Comparison of ENCODE assay signal across 16 cellular contexts in genomic region chr4:54185380-54185779, GRCh38.
"Had no signal": no experiment of that assay in that cellular context is flagged by ENCODE, and none has a peak within 500 bp of the region (broad histone marks: within the 10 kb centered on the region; RNA-seq: fewer than 3 reads in every experiment).

No MANE protein-coding gene starts in this region.

- H3K36me3 ChIP-seq: lower lobe of right lung, neural progenitor cell, pancreas, stomach, uterus had no signal

- H3K27ac Mint-ChIP-seq: activated CD4-positive, alpha-beta memory T cell treated with anti-CD3 and anti-CD28 coated beads, Interleukin-2, amount 10 ng/mL, durations not matched to agents 7 days and 5 days; activated naive CD8-positive, alpha-beta T cell; naive B cell; neural progenitor cell; T-helper 2 cell treated with Interferon-gamma antibody and Interleukin-4, amounts not matched to agents 5 μg/mL and 100 μg/mL, for 36 hours had no signal

- H3K4me1 ChIP-seq: lower lobe of right lung, neural progenitor cell, pancreas, stomach, uterus had no signal

- H3K4me1 Mint-ChIP-seq: activated CD4-positive, alpha-beta memory T cell treated with anti-CD3 and anti-CD28 coated beads, Interleukin-2, amount 10 ng/mL, durations not matched to agents 7 days and 5 days; naive B cell; neural progenitor cell had no signal

- H3K4me3 Mint-ChIP-seq: activated CD4-positive, alpha-beta memory T cell treated with anti-CD3 and anti-CD28 coated beads, Interleukin-2, amount 10 ng/mL, durations not matched to agents 7 days and 5 days; activated naive CD8-positive, alpha-beta T cell; activated T-cell treated with anti-CD3 and anti-CD28 coated beads, Interleukin-2, amount 50 U/mL, for 4 hours; neural progenitor cell; T-helper 2 cell treated with Interferon-gamma antibody and Interleukin-4, amounts not matched to agents 5 μg/mL and 100 μg/mL, for 36 hours had no signal

- H3K9me3 ChIP-seq: lower lobe of right lung, pancreas, stomach, uterus had no signal

- H3K27me3 ChIP-seq: neural progenitor cell, pancreas, stomach, uterus had no signal

- H3K27ac ChIP-seq: lower lobe of right lung, neural progenitor cell, pancreas, stomach, uterus had no signal

- H3K27me3 Mint-ChIP-seq: activated CD4-positive, alpha-beta memory T cell treated with anti-CD3 and anti-CD28 coated beads, Interleukin-2, amount 10 ng/mL, durations not matched to agents 7 days and 5 days had no signal

- H3K4me3 ChIP-seq: lower lobe of right lung, neural progenitor cell, pancreas, stomach, uterus had no signal

- H3K9me3 Mint-ChIP-seq: activated CD4-positive, alpha-beta memory T cell treated with anti-CD3 and anti-CD28 coated beads, Interleukin-2, amount 10 ng/mL, durations not matched to agents 7 days and 5 days; activated T-cell treated with anti-CD3 and anti-CD28 coated beads, Interleukin-2, amount 50 U/mL, for 4 hours; neural progenitor cell; T-helper 2 cell treated with Interferon-gamma antibody and Interleukin-4, amounts not matched to agents 5 μg/mL and 100 μg/mL, for 36 hours had no signal

- H2AFZ ChIP-seq: neural progenitor cell had no signal

- H3K36me3 Mint-ChIP-seq: activated naive CD8-positive, alpha-beta T cell; neural progenitor cell had no signal

- DNase-seq: activated CD4-positive, alpha-beta memory T cell treated with anti-CD3 and anti-CD28 coated beads, Interleukin-2, amount 10 ng/mL, durations not matched to agents 7 days and 5 days; activated CD4-positive, alpha-beta T cell treated with anti-CD3 and anti-CD28 coated beads for 4 hours; activated gamma-delta T cell treated with Interleukin-2 at 50 U/mL for 16 hours; activated T-cell treated with anti-CD3 and anti-CD28 coated beads, Interleukin-2, amount 50 U/mL, for 4 hours; amniotic stem cell; caudate nucleus; left colon; lower lobe of right lung; naive B cell; pancreas; stimulated activated CD4-positive, alpha-beta T cell treated with anti-CD3 and anti-CD28 coated beads, Interleukin-2, amount 100 ng/mL, for 24 hours; stomach; uterus had no signal

- ATAC-seq: activated T-cell treated with anti-CD3 and anti-CD28 coated beads, Interleukin-2, amount 50 U/mL, for 4 hours; left colon; lower lobe of right lung; pancreas had no signal

- H3K4me2 ChIP-seq: neural progenitor cell had no signal

- H3K9ac ChIP-seq: neural progenitor cell had no signal
